In the genomic region with DNA sequence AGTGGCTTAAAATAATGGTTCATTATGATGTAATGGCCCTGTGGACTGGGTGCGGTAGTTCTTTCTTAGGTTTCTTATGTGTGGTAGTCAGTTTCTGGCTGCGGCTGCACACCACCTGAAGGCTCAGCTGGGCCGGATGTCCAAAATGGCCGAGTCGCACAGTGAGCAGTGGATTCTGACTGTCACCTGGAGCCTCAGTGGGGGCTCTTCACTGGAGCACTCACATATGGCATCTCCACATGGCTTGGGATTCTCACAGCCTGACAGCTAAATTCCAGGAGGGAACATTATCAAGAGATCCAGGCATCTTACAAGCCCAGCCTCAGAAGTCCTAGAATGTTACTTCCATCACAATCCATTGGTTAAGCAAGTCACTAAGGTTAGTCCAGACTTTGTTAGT, we compare ENCODE assay signal across 24 cellular contexts. TPM values are rescaled to one million over a fixed set of nuclear protein-coding genes. Genes with fewer than 3 reads are reported as not detected.
"Had no signal": no experiment of that assay in that cellular context is flagged by ENCODE, and none has a peak within 500 bp of the region (broad histone marks: within the 10 kb centered on the region; RNA-seq: fewer than 3 reads in every experiment).

No MANE protein-coding gene starts in this region.

- H3K9me3 ChIP-seq: esophagus squamous epithelium, neutrophil, right lobe of liver, uterus had no signal

- FAIRE-seq: frontal cortex had no signal

- H3K27ac ChIP-seq: cardiac muscle cell, hepatocyte, neutrophil, right lobe of liver, uterus had no signal

- H3K27me3 ChIP-seq: cardiac muscle cell, hepatocyte, right lobe of liver, uterus had no signal

- H3K36me3 ChIP-seq: cardiac muscle cell, esophagus squamous epithelium, neutrophil, right lobe of liver, uterus had no signal

- DNase-seq: activated CD4-positive, alpha-beta T cell treated with anti-CD3 and anti-CD28 coated beads for 36 hours; activated CD4-positive, CD25-positive, alpha-beta regulatory T cell; activated CD8-positive, alpha-beta memory T cell treated with anti-CD3 and anti-CD28 coated beads, Interleukin-2, amount 10 ng/mL, durations not matched to agents 7 days and 5 days; activated CD8-positive, alpha-beta T cell treated with anti-CD3 and anti-CD28 coated beads, Interleukin-2, amount 10 ng/mL, durations not matched to agents 7 days and 5 days; activated naive CD4-positive, alpha-beta T cell treated with Interleukin-2 at 50 U/mL for 16 hours; activated T-cell treated with anti-CD3 and anti-CD28 coated beads, Interleukin-2, amount 50 U/mL, for 72 hours; anterior cingulate cortex; endodermal cell; esophagus squamous epithelium; glutamatergic neuron; islet precursor cell; left ventricle myocardium superior; naive B cell; nephron progenitor cell; right lobe of liver; stimulated activated CD4-positive, alpha-beta T cell treated with anti-CD3 and anti-CD28 coated beads, Interleukin-2, amount 100 ng/mL, for 48 hours; stimulated activated naive CD4-positive, alpha-beta T cell treated with Interleukin-2 at 50 U/mL for 16 hours; uterus had no signal

- ATAC-seq: activated CD4-positive, alpha-beta T cell treated with anti-CD3 and anti-CD28 coated beads for 36 hours; activated CD8-positive, alpha-beta memory T cell treated with anti-CD3 and anti-CD28 coated beads, Interleukin-2, amount 10 ng/mL, durations not matched to agents 7 days and 5 days; activated CD8-positive, alpha-beta T cell treated with anti-CD3 and anti-CD28 coated beads, Interleukin-2, amount 10 ng/mL, durations not matched to agents 7 days and 5 days; activated T-cell treated with anti-CD3 and anti-CD28 coated beads, Interleukin-2, amount 50 U/mL, for 72 hours; left ventricle myocardium superior; right lobe of liver had no signal

- H3K4me3 ChIP-seq: cardiac muscle cell, esophagus squamous epithelium, hepatocyte, right lobe of liver, uterus had no signal

RNA-seq across cellular contexts. Expression of gene ALDH1L1, which starts 26.8 kb away (rescaled TPM):
- total RNA-seq: activated CD8-positive, alpha-beta memory T cell treated with anti-CD3 and anti-CD28 coated beads, Interleukin-2, amount 10 ng/mL, durations not matched to agents 7 days and 5 days; activated CD8-positive, alpha-beta T cell treated with anti-CD3 and anti-CD28 coated beads, Interleukin-2, amount 10 ng/mL, durations not matched to agents 7 days and 5 days; lung microvascular endothelial cell; T-helper 1 cell treated with Interleukin-12 subunit alpha and Interleukin-12 subunit beta and Interleukin-4 antibody, amounts not matched to agents 30 ng/mL and 1 ng/mL, for 36 hours had no signal
